7 cellular contexts compared by ENCODE assay signal in genomic region chr3:155496206-155496605, GRCh38.
"Had no signal": no experiment of that assay in that cellular context is flagged by ENCODE, and none has a peak within 500 bp of the region (broad histone marks: within the 10 kb centered on the region; RNA-seq: fewer than 3 reads in every experiment).

No MANE protein-coding gene starts in this region.

- ATAC-seq: GM23338, HepG2 had no signal

- H3K4me3 ChIP-seq: GM23338 had no signal

- H3K27ac ChIP-seq: HL-60, KMS-11 had no signal

- DNase-seq: H9, HCEC 1CT, KBM-7 had no signal
